18 cellular contexts compared by ENCODE assay signal in genomic region chr19:18842166-18842565, GRCh38. TPM values are rescaled to one million over a fixed set of nuclear protein-coding genes. Genes with fewer than 3 reads are reported as not detected.
DNase-seq lines count a peak whose midpoint lies in the region; ATAC-seq and TF ChIP-seq lines count a peak whose summit lies in the region.
"Had no signal": no experiment of that assay in that cellular context is flagged by ENCODE, and none has a peak within 500 bp of the region (broad histone marks: within the 10 kb centered on the region; RNA-seq: fewer than 3 reads in every experiment).

No MANE protein-coding gene starts in this region.

- peak overlapping the region; percentile 55 for H3K4ac ChIP-seq in trophoblast cell (ENCODE audit: low read depth, low read length)

- no peak overlapping the region for H3K18ac ChIP-seq in trophoblast cell (ENCODE audit: low read length)

- H3K27me3 Mint-ChIP-seq in activated CD4-positive, alpha-beta T cell treated with anti-CD3 and anti-CD28 coated beads, Interleukin-2, amount 10 ng/mL, durations not matched to agents 7 days and 5 days: no peaks in the 10 kb centered on the region
- no peaks in the 10 kb centered on the region for H3K27me3 Mint-ChIP-seq in brain
- H3K27me3 Mint-ChIP-seq: activated B cell treated with CpG ODN at 0.5 μM for 24 hours had no signal

- H4K8ac ChIP-seq in trophoblast cell (ENCODE audit: low read depth, low read length): no peak overlapping the region

- POLR2A ChIA-PET in activated CD4-positive, alpha-beta T cell treated with anti-CD3 and anti-CD28 coated beads, Interleukin-2, amount 10 ng/mL, durations not matched to agents 7 days and 5 days (lab: Charles Lee): no interaction called here

- H3K36me3 ChIP-seq in KMS-11 (ENCODE audit: insufficient read depth) (0 out of 2 replicates have a peak, but pooled peaks cover under 1% of the 10 kb centered on the region), trophoblast cell (ENCODE audit: control insufficient read depth in 1 of 2, insufficient read depth in 2 of 2, low read length in 2 of 2) (peaks cover 23 to 26% of the 10 kb centered on the region in 2 experiments), colonic mucosa (no peaks in the 10 kb centered on the region)

- no peak overlapping the region for H3K9ac ChIP-seq in KMS-11
- no peak overlapping the region for H3K9ac ChIP-seq in trophoblast cell (ENCODE audit: low read length)
- H3K9ac ChIP-seq in colonic mucosa (ENCODE audit: low read depth in 2 of 2, low read length in 2 of 2): no peak overlapping the region

- H3K4me1 ChIP-seq in KMS-11 (ENCODE audit: low read depth, poor library complexity, severe bottlenecking) (peaks cover 98% of the 10 kb centered on the region), trophoblast cell (ENCODE audit: control insufficient read depth in 1 of 2, insufficient read depth in 2 of 2, low read length in 2 of 2) (peaks cover 0 to 2% of the 10 kb centered on the region in 2 experiments), colonic mucosa (peaks cover 13% of the 10 kb centered on the region)

- H3K14ac ChIP-seq in trophoblast cell (ENCODE audit: low read length): no peak overlapping the region

- no peak overlapping the region for H2BK5ac ChIP-seq in trophoblast cell (ENCODE audit: low read depth, low read length, poor library complexity)

- intact Hi-C loops in colonic mucosa (cut with DNase I): loop anchor here (10.0 kb wide), 2 partner anchors 157 to 387 kb away; partner anchors contain the start of gene CRTC1

- no peak overlapping the region for H2BK12ac ChIP-seq in trophoblast cell (ENCODE audit: low read length)

- H3K79me2 ChIP-seq in KMS-11 (ENCODE audit: insufficient read depth, low read depth): peaks cover 86% of the 10 kb centered on the region
- H3K79me2 ChIP-seq in trophoblast cell (ENCODE audit: control insufficient read depth, insufficient read depth, low read length, poor library complexity): peaks cover 39% of the 10 kb centered on the region

- TF ChIP-seq CTCF in KMS-11 (conservative IDR thresholded peaks at IDR 0.05; ENCODE audit: low read depth, low read length): no peak
- TF ChIP-seq CTCF in brain (conservative IDR thresholded peaks at IDR 0.05): no peak
- TF ChIP-seq CTCF in colonic mucosa (IDR thresholded peaks at IDR 0.05): no peak

- no peak overlapping the region for H4K91ac ChIP-seq in trophoblast cell (ENCODE audit: low read depth, low read length)

- H3K4me1 Mint-ChIP-seq in activated CD4-positive, alpha-beta T cell treated with anti-CD3 and anti-CD28 coated beads, Interleukin-2, amount 10 ng/mL, durations not matched to agents 7 days and 5 days: peaks cover 68% of the 10 kb centered on the region
- H3K4me1 Mint-ChIP-seq in brain: peaks cover 70% of the 10 kb centered on the region

- no peak overlapping the region for H2BK120ac ChIP-seq in trophoblast cell (ENCODE audit: insufficient read depth, low read length, poor library complexity)

- H2AK5ac ChIP-seq in trophoblast cell (ENCODE audit: low read length): no peak overlapping the region

- no peak for ATAC-seq in GM19324 (IDR thresholded peaks at IDR 0.05; ENCODE audit: low FRiP score, unreplicated experiment)

- H2AFZ ChIP-seq in KMS-11 (ENCODE audit: low read depth) (no peak overlapping the region), trophoblast cell (ENCODE audit: insufficient read depth, low read length, poor library complexity) (no peak overlapping the region)

- H3K4me3 Mint-ChIP-seq in activated CD4-positive, alpha-beta T cell treated with anti-CD3 and anti-CD28 coated beads, Interleukin-2, amount 10 ng/mL, durations not matched to agents 7 days and 5 days: peak overlapping the region; percentile 39
- no peak overlapping the region for H3K4me3 Mint-ChIP-seq in brain
- H3K4me3 Mint-ChIP-seq: activated B cell treated with CpG ODN at 0.5 μM for 24 hours had no signal

- no CpG with 5 or more reads among the region's 7 CpGs for WGBS in trophoblast cell (ENCODE audit: extremely low coverage, insufficient coverage, insufficient read length)

- CTCF ChIA-PET in activated CD4-positive, alpha-beta T cell treated with anti-CD3 and anti-CD28 coated beads, Interleukin-2, amount 10 ng/mL, durations not matched to agents 7 days and 5 days (lab: Charles Lee): interaction anchor here (2.1 kb wide), 1 partner anchor 10 kb away, joined by 7 read pairs; the partner anchor contains the start of gene UPF1

- H3K4me3 ChIP-seq in KMS-11 (IDR thresholded peaks at IDR 0.05; ENCODE audit: insufficient read depth, low read depth, low read length): no peak overlapping the region
- no peak overlapping the region for H3K4me3 ChIP-seq in trophoblast cell (ENCODE audit: low read depth, low read length)
- H3K4me3 ChIP-seq in colonic mucosa: no peak overlapping the region
- H3K4me3 ChIP-seq: SK-N-MC had no signal

- no peak overlapping the region for H3K23ac ChIP-seq in trophoblast cell (ENCODE audit: low read length)

- no peak for DNase-seq in activated CD4-positive, alpha-beta T cell treated with anti-CD3 and anti-CD28 coated beads, Interleukin-2, amount 10 ng/mL, durations not matched to agents 7 days and 5 days
- DNase-seq in activated CD4-positive, alpha-beta T cell treated with anti-CD3 and anti-CD28 coated beads, Interleukin-2, amount 50 U/mL, for 1 hour: no peak
- DNase-seq in trophoblast cell: no peak
- DNase-seq in colonic mucosa: no peak
- no peak for DNase-seq in AG08395 (ENCODE audit: low spot score)
- DNase-seq: activated B cell treated with CpG ODN at 0.5 μM for 24 hours; aorta; Karpas-422; left cardiac atrium; NCI-H1436 treated with DMSO at 0.1 percent for 48 hours; NCI-H446 treated with DMSO at 0.1 percent for 48 hours; OCI-M1; stimulated activated CD4-positive, alpha-beta T cell treated with anti-CD3 and anti-CD28 coated beads, Interleukin-12 subunit alpha, Interleukin-12 subunit beta, amount 100 ng/mL, for 4 hours had no signal

- H3K27ac ChIP-seq in KMS-11 (peak overlapping the region; percentile 56), trophoblast cell (ENCODE audit: low read depth, low read length) (no peak overlapping the region), colonic mucosa (no peak overlapping the region)
- H3K27ac ChIP-seq: SK-N-MC had no signal

- H3K9me3 ChIP-seq in trophoblast cell (ENCODE audit: insufficient read depth, low read depth, low read length) (no peaks in the 10 kb centered on the region), colonic mucosa (no peaks in the 10 kb centered on the region)

- no peaks in the 10 kb centered on the region for H3K9me3 Mint-ChIP-seq in activated CD4-positive, alpha-beta T cell treated with anti-CD3 and anti-CD28 coated beads, Interleukin-2, amount 10 ng/mL, durations not matched to agents 7 days and 5 days
- no peaks in the 10 kb centered on the region for H3K9me3 Mint-ChIP-seq in brain
- H3K9me3 Mint-ChIP-seq: activated B cell treated with CpG ODN at 0.5 μM for 24 hours had no signal

- H4K20me1 ChIP-seq in KMS-11 (ENCODE audit: insufficient read depth): peaks cover 64% of the 10 kb centered on the region

- H3K36me3 Mint-ChIP-seq in activated CD4-positive, alpha-beta T cell treated with anti-CD3 and anti-CD28 coated beads, Interleukin-2, amount 10 ng/mL, durations not matched to agents 7 days and 5 days (ENCODE audit: low read depth): peaks cover 20% of the 10 kb centered on the region
- peaks cover 12% of the 10 kb centered on the region for H3K36me3 Mint-ChIP-seq in brain

- no peak overlapping the region for H4K12ac ChIP-seq in trophoblast cell (ENCODE audit: low read depth, low read length)

- peak overlapping the region; percentile 81 for H3K27ac Mint-ChIP-seq in activated CD4-positive, alpha-beta T cell treated with anti-CD3 and anti-CD28 coated beads, Interleukin-2, amount 10 ng/mL, durations not matched to agents 7 days and 5 days
- peak overlapping the region in 3 of 5 experiments; percentile 12 to 63 (median 63) for H3K27ac Mint-ChIP-seq in brain
- H3K27ac Mint-ChIP-seq: activated B cell treated with CpG ODN at 0.5 μM for 24 hours had no signal

- no peaks in the 10 kb centered on the region for H3K79me1 ChIP-seq in trophoblast cell (ENCODE audit: low read length)

- H3K4me2 ChIP-seq in KMS-11 (peak overlapping the region; percentile 78), trophoblast cell (ENCODE audit: low read length) (no peak overlapping the region)

- no peaks in the 10 kb centered on the region for H3K27me3 ChIP-seq in KMS-11 (ENCODE audit: insufficient read depth, low read depth)
- no peaks in the 10 kb centered on the region for H3K27me3 ChIP-seq in trophoblast cell (ENCODE audit: insufficient read depth, low read length)
- no peaks in the 10 kb centered on the region for H3K27me3 ChIP-seq in colonic mucosa

RNA-seq across cellular contexts. Expression of gene UPF1, which starts 10.4 kb away (rescaled TPM):
- total RNA-seq in activated CD4-positive, alpha-beta T cell treated with anti-CD3 and anti-CD28 coated beads, Interleukin-2, amount 10 ng/mL, durations not matched to agents 7 days and 5 days: 10 to 100 TPM; 89.4 to 97.3 TPM
- polyA plus RNA-seq in brain (ENCODE audit: insufficient read depth, low read depth, low replicate concordance): 57.2 TPM
- polyA plus RNA-seq in trophoblast cell (2013): 38.1 and 38.7 TPM in 2 replicates
- 100 to 1,000 TPM in 1 of 2 donors, 10 to 100 TPM in 1; 77.5 to 113 TPM for total RNA-seq in colonic mucosa

RNA-seq across cellular contexts. Expression of gene COMP, which starts 51.1 kb away (rescaled TPM):
- total RNA-seq in activated CD4-positive, alpha-beta T cell treated with anti-CD3 and anti-CD28 coated beads, Interleukin-2, amount 10 ng/mL, durations not matched to agents 7 days and 5 days: not detected
- polyA plus RNA-seq in brain (ENCODE audit: insufficient read depth, low read depth, low replicate concordance): not detected
- polyA plus RNA-seq in trophoblast cell (2013): 0.10 and 0.11 TPM in 2 replicates
- under 1 TPM in 1 of 2 donors, not detected in 1; 0.13 TPM for total RNA-seq in colonic mucosa
- total RNA-seq: dermis microvascular lymphatic vessel endothelial cell had no signal

RNA-seq across cellular contexts. Expression of gene CERS1, which starts 53.8 kb away (rescaled TPM):
- total RNA-seq in activated CD4-positive, alpha-beta T cell treated with anti-CD3 and anti-CD28 coated beads, Interleukin-2, amount 10 ng/mL, durations not matched to agents 7 days and 5 days: not detected
- polyA plus RNA-seq in brain (ENCODE audit: insufficient read depth, low read depth, low replicate concordance): 104 TPM
- 3.3 and 3.9 TPM in 2 replicates for polyA plus RNA-seq in trophoblast cell (2013)
- under 1 TPM; 0.15 to 0.58 TPM for total RNA-seq in colonic mucosa
- total RNA-seq: activated B cell treated with CpG ODN at 0.5 μM for 24 hours had no signal
